ENCODE assay signal across 17 cellular contexts in genomic region chr17:4505187-4505586, GRCh38. TPM values are rescaled to one million over a fixed set of nuclear protein-coding genes. Genes with fewer than 3 reads are reported as not detected.
DNase-seq lines count a peak whose midpoint lies in the region; ATAC-seq, FAIRE-seq and TF ChIP-seq lines count a peak whose summit lies in the region.
"Had no signal": no experiment of that assay in that cellular context is flagged by ENCODE, and none has a peak within 500 bp of the region (broad histone marks: within the 10 kb centered on the region; RNA-seq: fewer than 3 reads in every experiment).

No MANE protein-coding gene starts in this region.

- no peak overlapping the region for H2BK20ac ChIP-seq in H9 (ENCODE audit: low read depth, low read length, poor library complexity, severe bottlenecking)

- H2BK12ac ChIP-seq in H9 (ENCODE audit: insufficient read length, low read depth, low read length), result no peak overlapping the region

- no peak overlapping the region for H2AK5ac ChIP-seq in H9 (ENCODE audit: insufficient read length, low read length)

- peaks cover under 1% of the 10 kb centered on the region for H3K23me2 ChIP-seq in H9 (ENCODE audit: insufficient read length, low read depth, low read length, poor library complexity, severe bottlenecking)

- H3K4ac ChIP-seq in H9 (ENCODE audit: low read depth, low read length), result no peak overlapping the region

- no peak overlapping the region for H3K23ac ChIP-seq in H9 (ENCODE audit: insufficient read length, low read depth, low read length)

- H3K14ac ChIP-seq in H9 (ENCODE audit: insufficient read depth, low read length), result no peak overlapping the region; the same call in 1 of the 2 replicates

- H3K4me1 ChIP-seq in BLaER1 (peaks cover 91% of the 10 kb centered on the region), H9 (ENCODE audit: insufficient read depth, low read length) (no peaks in the 10 kb centered on the region), pancreas (peaks cover 0 to 25% (median 7%) of the 10 kb centered on the region in 3 donors), aorta (ENCODE audit: control insufficient read depth in 1 of 2, insufficient read depth in 2 of 2, low read length in 2 of 2) (no peaks in the 10 kb centered on the region)
- peaks cover 35% of the 10 kb centered on the region for H3K4me1 ChIP-seq in CD4-positive, alpha-beta memory T cell (ENCODE audit: insufficient read depth, low read length)

- DNase-seq in H9, result peak; percentile 38
- DNase-seq in epithelial cell of prostate (ENCODE audit: low read depth, low spot score), result no peak
- no peak for DNase-seq in neural crest cell (ENCODE audit: low read depth, low spot score)
- no peak for DNase-seq in RPMI8226
- DNase-seq in CD4-positive, alpha-beta memory T cell, result no peak
- DNase-seq in pancreas, result no peak
- DNase-seq in aorta, result no peak
- DNase-seq: activated CD4-positive, alpha-beta T cell treated with anti-CD3 and anti-CD28 coated beads, Interleukin-2, amount 50 U/mL, for 4 hours; activated T-cell treated with anti-CD3 and anti-CD28 coated beads, Interleukin-2, amount 50 U/mL, for 4 hours; HFFc6; Kasumi-1; naive B cell; NCI-H1436 treated with DMSO at 0.1 percent for 48 hours had no signal

- no peak overlapping the region for H2BK5ac ChIP-seq in H9 (ENCODE audit: insufficient read length, low read length)

- TF ChIP-seq CTCF in H9 (conservative IDR thresholded peaks at IDR 0.05), result no peak
- TF ChIP-seq CTCF in neural crest cell (conservative IDR thresholded peaks at IDR 0.05), result no peak
- no peak for TF ChIP-seq CTCF in pancreas (IDR thresholded peaks at IDR 0.05)

- H3K4me3 Mint-ChIP-seq in H9 (no peak overlapping the region), neural crest cell (no peak overlapping the region)
- H3K4me3 Mint-ChIP-seq in CD4-positive, alpha-beta memory T cell, result no peak overlapping the region
- H3K4me3 Mint-ChIP-seq: activated T-cell treated with anti-CD3 and anti-CD28 coated beads, Interleukin-2, amount 50 U/mL, for 4 hours; HFFc6; naive B cell had no signal

- H4K20me1 ChIP-seq in BLaER1 (peaks cover 99% of the 10 kb centered on the region), H9 (ENCODE audit: control insufficient read depth, insufficient read depth, insufficient read length) (no peaks in the 10 kb centered on the region)

- no peak for FAIRE-seq in pancreas (lab: Jason Lieb, UNC)

- H4K5ac ChIP-seq in H9 (ENCODE audit: insufficient read length, low read depth, low read length), result no peak overlapping the region

- no peak overlapping the region for H3T11ph ChIP-seq in H9 (ENCODE audit: low read length)

- H2BK15ac ChIP-seq in H9 (ENCODE audit: low read depth, low read length), result no peak overlapping the region

- CTCF ChIA-PET in CD4-positive, alpha-beta memory T cell (lab: Charles Lee; ENCODE audit: partially characterized antibody), result interaction anchor here (1.4 kb wide), 1 partner anchor 24 kb away, joined by 3 read pairs; no protein-coding TSS in a partner anchor

- H4K91ac ChIP-seq in H9 (ENCODE audit: insufficient read length, low read depth, low read length), result no peak overlapping the region

- intact Hi-C loops in CD4-positive, alpha-beta memory T cell (cut with micrococcal nuclease), result no loop called here
- intact Hi-C loops in pancreas (cut with DNase I), result loop anchor here in 1 of 3 donors (10.0 kb wide), 1 partner anchor 70 kb away; the partner anchor contains the start of gene SPNS3
- intact Hi-C loops in aorta (cut with DNase I), result no loop called here

- H3K27me3 Mint-ChIP-seq in H9 (ENCODE audit: low read depth) (peaks cover 46% of the 10 kb centered on the region), neural crest cell (ENCODE audit: low read depth) (peaks cover 41% of the 10 kb centered on the region)
- peaks cover 14 to 19% of the 10 kb centered on the region in 2 donors for H3K27me3 Mint-ChIP-seq in CD4-positive, alpha-beta memory T cell

- no peaks in the 10 kb centered on the region for H3K79me1 ChIP-seq in H9 (ENCODE audit: insufficient read depth, low read depth, low read length, poor library complexity, severe bottlenecking)

- POLR2A ChIA-PET in CD4-positive, alpha-beta memory T cell (lab: Charles Lee; ENCODE audit: partially characterized antibody), result interaction anchor here (1.2 kb wide), 1 partner anchor 25 kb away, joined by 3 read pairs; no protein-coding TSS in a partner anchor

- no peak overlapping the region for H2AFZ ChIP-seq in H9 (ENCODE audit: low read length)

- H3K36me3 Mint-ChIP-seq in H9 (ENCODE audit: insufficient read depth in 1 of 3, low read depth in 3 of 3) (no peaks in the 10 kb centered on the region), neural crest cell (ENCODE audit: low read depth) (no peaks in the 10 kb centered on the region)
- H3K36me3 Mint-ChIP-seq in CD4-positive, alpha-beta memory T cell, result no peaks in the 10 kb centered on the region
- H3K36me3 Mint-ChIP-seq: naive B cell had no signal

- H3K9me3 ChIP-seq in BLaER1, result no peaks in the 10 kb centered on the region
- no peaks in the 10 kb centered on the region for H3K9me3 ChIP-seq in H9 (ENCODE audit: control insufficient read depth, low read depth, low read length)
- no peaks in the 10 kb centered on the region for H3K9me3 ChIP-seq in CD4-positive, alpha-beta memory T cell (ENCODE audit: control insufficient read depth in 1 of 2, low read length in 2 of 2)
- no peaks in the 10 kb centered on the region for H3K9me3 ChIP-seq in pancreas
- H3K9me3 ChIP-seq in aorta (ENCODE audit: control insufficient read depth, low read length), result no peaks in the 10 kb centered on the region

- WGBS in H9 (ENCODE audit: extremely low coverage, insufficient read length, low lambda C conversion rate), result no CpG with 5 or more reads among the region's 5 CpGs
- WGBS in pancreas, 2 donors, result 96 to 97% methylated on average over 5 of the region's 5 CpGs
- WGBS in aorta, 2 donors, result 90 to 98% methylated on average over 5 of the region's 5 CpGs

- H3K36me3 ChIP-seq in BLaER1 (no peaks in the 10 kb centered on the region), pancreas (no peaks in the 10 kb centered on the region), aorta (ENCODE audit: control insufficient read depth in 1 of 2, insufficient read depth in 2 of 2, low read length in 1 of 2) (no peaks in the 10 kb centered on the region)
- H3K36me3 ChIP-seq in CD4-positive, alpha-beta memory T cell (ENCODE audit: insufficient read depth, low read length), result no peaks in the 10 kb centered on the region
- H3K36me3 ChIP-seq: cardiac muscle cell had no signal

- H3K9me3 Mint-ChIP-seq in H9 (no peaks in the 10 kb centered on the region; a peak in 1 of 5 replicates), neural crest cell (no peaks in the 10 kb centered on the region)
- no peaks in the 10 kb centered on the region for H3K9me3 Mint-ChIP-seq in CD4-positive, alpha-beta memory T cell
- H3K9me3 Mint-ChIP-seq: activated T-cell treated with anti-CD3 and anti-CD28 coated beads, Interleukin-2, amount 50 U/mL, for 4 hours; HFFc6; naive B cell had no signal

- peak overlapping the region; percentile 54 for H3K27ac ChIP-seq in BLaER1
- no peak overlapping the region for H3K27ac ChIP-seq in H9 (ENCODE audit: insufficient read length, low read depth, low read length)
- peak overlapping the region; percentile 29 for H3K27ac ChIP-seq in epithelial cell of prostate
- no peak overlapping the region for H3K27ac ChIP-seq in CD4-positive, alpha-beta memory T cell (ENCODE audit: low read depth, low read length)
- no peak overlapping the region for H3K27ac ChIP-seq in pancreas
- no peak overlapping the region for H3K27ac ChIP-seq in aorta (ENCODE audit: low read depth in 1 of 2, low read length in 2 of 2)
- H3K27ac ChIP-seq: cardiac muscle cell had no signal

- H3K27ac Mint-ChIP-seq in H9, result no peak overlapping the region
- peak overlapping the region; percentile 57 for H3K27ac Mint-ChIP-seq in neural crest cell (ENCODE audit: unreplicated experiment)
- peak overlapping the region in 1 of 7 donors; percentile 68 for H3K27ac Mint-ChIP-seq in CD4-positive, alpha-beta memory T cell
- H3K27ac Mint-ChIP-seq: HFFc6 had no signal

- no peak overlapping the region for H3K18ac ChIP-seq in H9 (ENCODE audit: insufficient read length, low read depth, low read length)

- H3K4me2 ChIP-seq in BLaER1 (peak overlapping the region; percentile 82), H9 (ENCODE audit: insufficient read depth, insufficient read length, low read length) (no peak overlapping the region)

- H3K4me1 Mint-ChIP-seq in H9 (peaks cover 14 to 22% of the 10 kb centered on the region in 2 experiments), neural crest cell (no peaks in the 10 kb centered on the region)
- peaks cover 17 to 49% (median 33%) of the 10 kb centered on the region in 4 donors for H3K4me1 Mint-ChIP-seq in CD4-positive, alpha-beta memory T cell

- H3K27me3 ChIP-seq in BLaER1 (no peaks in the 10 kb centered on the region), H9 (ENCODE audit: insufficient read depth, low read length) (peaks cover 9% of the 10 kb centered on the region), pancreas (no peaks in the 10 kb centered on the region), aorta (ENCODE audit: control insufficient read depth in 1 of 2, insufficient read depth in 2 of 2, low read length in 1 of 2) (no peaks in the 10 kb centered on the region)
- peaks cover 27% of the 10 kb centered on the region for H3K27me3 ChIP-seq in CD4-positive, alpha-beta memory T cell (ENCODE audit: insufficient read depth, low read length)

- H2BK120ac ChIP-seq in H9 (ENCODE audit: low read depth, low read length, poor library complexity, severe bottlenecking), result no peak overlapping the region

- ATAC-seq in pancreas (no peak), aorta (ENCODE audit: low FRiP score) (no peak)
- ATAC-seq: activated T-cell treated with anti-CD3 and anti-CD28 coated beads, Interleukin-2, amount 50 U/mL, for 4 hours; Panc1 had no signal

- no peak overlapping the region for H4K8ac ChIP-seq in H9 (replicated peaks; ENCODE audit: insufficient read length, low read depth, low read length)

- H3K4me3 ChIP-seq in BLaER1, result no peak overlapping the region
- no peak overlapping the region for H3K4me3 ChIP-seq in CD4-positive, alpha-beta memory T cell (ENCODE audit: low read length in 2 of 2)
- H3K4me3 ChIP-seq in pancreas, result no peak overlapping the region
- no peak overlapping the region for H3K4me3 ChIP-seq in aorta (ENCODE audit: low read length in 2 of 2)
- H3K4me3 ChIP-seq: cardiac muscle cell had no signal

- 0 out of 2 replicates have a peak overlapping the region, but pooled peaks have one; percentile 23 for H3K9ac ChIP-seq in BLaER1
- no peak overlapping the region for H3K9ac ChIP-seq in H9 (ENCODE audit: extremely low read depth, insufficient read length, low read length)

- no peak overlapping the region for H3K56ac ChIP-seq in H9 (ENCODE audit: insufficient read length, low read depth, low read length)

- no peaks in the 10 kb centered on the region for H3K79me2 ChIP-seq in H9 (ENCODE audit: insufficient read depth, low read length)

RNA-seq across cellular contexts. Expression of gene SPNS2, which starts 6.5 kb away (rescaled TPM):
- total RNA-seq in H9 (2021), result 0.33 and 0.77 TPM in 2 replicates
- 3.8 and 4.3 TPM in 2 replicates for total RNA-seq in neural crest cell
- under 1 TPM; 0.11 to 0.12 TPM for total RNA-seq in CD4-positive, alpha-beta memory T cell
- polyA plus RNA-seq in CD4-positive, alpha-beta memory T cell, result under 1 TPM; 0.24 to 0.29 TPM
- total RNA-seq in pancreas, result 10 to 100 TPM in 5 of 6 donors, 1 to 10 TPM in 1; 7.6 to 27.5 (median 17.2) TPM
- 10 to 100 TPM; 43.7 to 51.7 TPM for polyA plus RNA-seq in pancreas
- total RNA-seq in aorta, result 10 to 100 TPM; 31.3 to 56.2 TPM
- polyA plus RNA-seq in aorta, result 1 to 10 TPM; 2.3 to 3.1 TPM
- total RNA-seq: HFFc6 had no signal

RNA-seq across cellular contexts. Expression of gene MYBBP1A, which starts 50.0 kb away (rescaled TPM):
- total RNA-seq in H9 (2021) (177 and 181 TPM in 2 replicates), neural crest cell (67.0 and 69.3 TPM in 2 replicates), pancreas (10 to 100 TPM; 21.8 to 41.8 (median 30.6) TPM), aorta (10 to 100 TPM; 35.2 to 36.6 TPM)
- 10 to 100 TPM; 73.4 to 74.7 TPM for total RNA-seq in CD4-positive, alpha-beta memory T cell
- polyA plus RNA-seq in CD4-positive, alpha-beta memory T cell, result 10 to 100 TPM; 12.5 to 35.2 TPM
- polyA plus RNA-seq in pancreas (10 to 100 TPM; 73.1 to 93.1 TPM), aorta (10 to 100 TPM in 1 of 2 donors, 1 to 10 TPM in 1; 8.0 to 37.6 TPM)

RNA-seq across cellular contexts. Expression of gene GGT6, which starts 55.2 kb away (rescaled TPM):
- 0.13 and 0.17 TPM in 2 replicates for total RNA-seq in H9 (2021)
- not detected in 2 replicates for total RNA-seq in neural crest cell
- total RNA-seq in CD4-positive, alpha-beta memory T cell, result not detected
- polyA plus RNA-seq in CD4-positive, alpha-beta memory T cell, result not detected
- total RNA-seq in pancreas, result 10 to 100 TPM; 20.7 to 34.4 (median 32.9) TPM
- polyA plus RNA-seq in pancreas, result 10 to 100 TPM; 27.0 to 36.1 TPM
- total RNA-seq in aorta, result not detected
- 1 to 10 TPM in 1 of 2 donors, not detected in 1; 3.5 TPM for polyA plus RNA-seq in aorta
- total RNA-seq: activated T-cell treated with anti-CD3 and anti-CD28 coated beads, Interleukin-2, amount 50 U/mL, for 4 hours; cardiac muscle cell; HFFc6; temporal lobe had no signal
- polyA plus RNA-seq: cardiac muscle cell had no signal

Comparison
In these comparisons a context has a peak if more than half of its experiments do, and no peak if none do; other contexts are left out.
1. H3K27ac ChIP-seq: peak in BLaER1 (single experiment) and epithelial cell of prostate (single experiment); none in H9 (single experiment), CD4-positive, alpha-beta memory T cell (single experiment), pancreas (0 of 4) and aorta (0 of 2).
2. RNA of gene GGT6, which starts 55.2 kb away (total RNA-seq): 20.7 to 34.4 TPM in pancreas; 0.13 to 0.17 TPM in H9, not detected in neural crest cell, not detected in CD4-positive, alpha-beta memory T cell and not detected in aorta; every median in the first group is over 10 times any median in the second.